ENCODE assay signal across 22 cellular contexts in the genomic region with DNA sequence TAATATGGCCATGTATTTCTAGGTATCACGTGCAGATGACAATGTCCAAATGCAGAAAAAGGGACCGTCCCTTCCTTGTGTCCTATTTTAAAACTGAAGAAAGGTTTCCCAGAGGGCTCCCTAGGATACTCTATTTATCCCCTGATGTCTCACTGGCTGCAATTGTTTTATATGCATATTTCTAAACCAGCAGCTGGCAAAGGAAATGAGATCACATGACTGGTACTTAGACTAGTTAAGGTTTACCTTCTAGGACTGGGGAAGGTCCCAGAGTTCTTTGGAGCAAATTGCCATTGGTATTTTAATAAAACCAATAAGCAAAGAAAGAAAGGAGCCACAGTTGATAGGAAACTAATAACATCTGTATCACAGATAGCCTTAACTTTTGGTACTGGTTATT.
"Had no signal": no experiment of that assay in that cellular context is flagged by ENCODE, and none has a peak within 500 bp of the region (broad histone marks: within the 10 kb centered on the region; RNA-seq: fewer than 3 reads in every experiment).

No MANE protein-coding gene starts in this region.

- ATAC-seq: effector memory CD8-positive, alpha-beta T cell; left colon; left ventricle myocardium superior; naive thymus-derived CD4-positive, alpha-beta T cell; sciatic nerve; stimulated activated naive B cell treated with anti-CD40 and anti-IgM and Interleukin-4, amounts not matched to agents 10 μg/mL and 1 μg/mL and 100 μg/mL, for 72 hours; stimulated activated naive CD8-positive, alpha-beta T cell treated with anti-CD3 and anti-CD28 coated beads, Interleukin-15, amount 100 ng/mL, for 72 hours had no signal

- H3K27me3 ChIP-seq: esophagus squamous epithelium, hepatocyte, transverse colon had no signal

- H3K27ac ChIP-seq: epithelial cell of prostate, hepatocyte, parathyroid adenoma, prostate gland had no signal

- H3K4me1 ChIP-seq: prostate gland had no signal

- H3K9ac ChIP-seq: parathyroid adenoma had no signal

- FAIRE-seq: colon, kidney had no signal

- H3K9me3 ChIP-seq: esophagus squamous epithelium, prostate gland, thoracic aorta, transverse colon had no signal

- H3K4me3 ChIP-seq: esophagus squamous epithelium, hepatocyte, prostate gland, thoracic aorta, transverse colon had no signal

- H3K36me3 ChIP-seq: prostate gland, thoracic aorta had no signal

- H2AFZ ChIP-seq: hepatocyte, parathyroid adenoma had no signal

- H3K4me2 ChIP-seq: hepatocyte had no signal

- DNase-seq: effector memory CD8-positive, alpha-beta T cell; esophagus squamous epithelium; foreskin fibroblast; head of caudate nucleus; kidney; left colon; left ventricle myocardium superior; mesendoderm; naive thymus-derived CD4-positive, alpha-beta T cell; nephron progenitor cell; stimulated activated CD4-positive, alpha-beta T cell treated with anti-CD3 and anti-CD28 coated beads, Interleukin-2, amount 100 ng/mL, for 24 hours; stimulated activated CD4-positive, alpha-beta T cell treated with anti-CD3 and anti-CD28 coated beads, Interleukin-4, amount 100 ng/mL, for 4 hours; stimulated activated naive B cell treated with anti-CD40 and anti-IgM and Interleukin-4, amounts not matched to agents 10 μg/mL and 1 μg/mL and 100 μg/mL, for 72 hours; stimulated activated naive CD8-positive, alpha-beta T cell treated with anti-CD3 and anti-CD28 coated beads, Interleukin-15, amount 100 ng/mL, for 72 hours; transverse colon had no signal
